Comparison of ENCODE assay signal across 14 cellular contexts in genomic region chrX:115345654-115346014, GRCh38. TPM values are rescaled to one million over a fixed set of nuclear protein-coding genes. Genes with fewer than 3 reads are reported as not detected.
A peak's percentile ranks its signal among the peaks of the same experiment; 100 is the strongest.
DNase-seq lines count a peak whose midpoint lies in the region; ATAC-seq and TF ChIP-seq lines count a peak whose summit lies in the region.
"Had no signal": no experiment of that assay in that cellular context is flagged by ENCODE, and none has a peak within 500 bp of the region (broad histone marks: within the 10 kb centered on the region; RNA-seq: fewer than 3 reads in every experiment).

No MANE protein-coding gene starts in this region.

- peaks cover 20% of the 10 kb centered on the region for H3K4me1 Mint-ChIP-seq in progenitor cell of endocrine pancreas (ENCODE audit: low read depth)
- peaks cover 0 to 3% of the 10 kb centered on the region in 2 donors for H3K4me1 Mint-ChIP-seq in natural killer cell treated with Interleukin-12 subunit alpha and Interleukin-12 subunit beta and Interleukin-15 and Interleukin-18, amount 100 ng/mL, for 72 hours (ENCODE audit: low read depth in 2 of 2)
- H3K4me1 Mint-ChIP-seq: memory B cell had no signal

- H3K27ac ChIP-seq in heart right ventricle (peak overlapping the region in 8 of 10 donors; percentile 50 to 80 (median 66)), right atrium auricular region (peak overlapping the region; percentile 23 to 72)

- H3K9me3 Mint-ChIP-seq in progenitor cell of endocrine pancreas (ENCODE audit: low read depth): peaks cover 9% of the 10 kb centered on the region
- H3K9me3 Mint-ChIP-seq in natural killer cell treated with Interleukin-12 subunit alpha and Interleukin-12 subunit beta and Interleukin-15 and Interleukin-18, amount 100 ng/mL, for 72 hours: no peaks in the 10 kb centered on the region
- H3K9me3 Mint-ChIP-seq: memory B cell had no signal

- H3K4me3 ChIP-seq in heart right ventricle (no peak overlapping the region), right atrium auricular region (no peak overlapping the region)
- H3K4me3 ChIP-seq: MG63 had no signal

- peak in 5 of 8 donors; percentile 14 to 55 (median 23) for ATAC-seq in heart right ventricle
- ATAC-seq in Right ventricle myocardium inferior: no peak
- ATAC-seq in natural killer cell treated with Interleukin-12 subunit alpha and Interleukin-12 subunit beta and Interleukin-15 and Interleukin-18, amount 100 ng/mL, for 72 hours: no peak

- H3K27me3 ChIP-seq in heart right ventricle (peaks cover 0 to 35% (median 0%) of the 10 kb centered on the region in 7 donors), right atrium auricular region (no peaks in the 10 kb centered on the region)
- H3K27me3 ChIP-seq: MG63 had no signal

- no peak overlapping the region for H3K4me3 Mint-ChIP-seq in progenitor cell of endocrine pancreas (ENCODE audit: low read depth)
- H3K4me3 Mint-ChIP-seq in natural killer cell treated with Interleukin-12 subunit alpha and Interleukin-12 subunit beta and Interleukin-15 and Interleukin-18, amount 100 ng/mL, for 72 hours: no peak overlapping the region
- H3K4me3 Mint-ChIP-seq: memory B cell had no signal

- intact Hi-C loops in heart right ventricle (cut with DNase I): no loop called here
- intact Hi-C loops in Right ventricle myocardium inferior (cut with DNase I): no loop called here

- DNase-seq in heart right ventricle (no peak), Right ventricle myocardium inferior (ENCODE audit: missing footprints) (no peak), right atrium auricular region (ENCODE audit: low spot score) (no peak), progenitor cell of endocrine pancreas (ENCODE audit: low spot score, unreplicated experiment) (no peak), middle frontal gyrus (ENCODE audit: extremely low spot score, low spot score) (no peak), anterior cingulate cortex (lab: John Stamatoyannopoulos, UW) (no peak)
- DNase-seq in stimulated activated CD4-positive, alpha-beta T cell treated with anti-CD3 and anti-CD28 coated beads, Interleukin-1b, Interleukin-23, amount 100 ng/mL, for 48 hours: no peak
- DNase-seq in natural killer cell treated with Interleukin-12 subunit alpha and Interleukin-12 subunit beta and Interleukin-15 and Interleukin-18, amount 100 ng/mL, for 72 hours (ENCODE audit: low spot score): no peak
- DNase-seq: activated CD4-positive, CD25-positive, alpha-beta regulatory T cell treated with anti-CD3 and anti-CD28 coated beads, Interleukin-2, amount 50 U/mL, for 72 hours; activated gamma-delta T cell; cortex of kidney had no signal

- no peak for TF ChIP-seq CTCF in heart right ventricle (IDR thresholded peaks at IDR 0.05)
- TF ChIP-seq CTCF in right atrium auricular region (IDR thresholded peaks at IDR 0.05): no peak
- TF ChIP-seq CTCF in progenitor cell of endocrine pancreas (IDR thresholded peaks at IDR 0.05; ENCODE audit: unreplicated experiment): no peak

- WGBS in heart right ventricle, 2 donors: 18 to 31% methylated on average over 3 of the region's 3 CpGs

- H3K4me1 ChIP-seq in heart right ventricle: peaks cover 0 to 19% (median 8%) of the 10 kb centered on the region in 9 donors
- H3K4me1 ChIP-seq in right atrium auricular region: peaks cover 0 to 16% of the 10 kb centered on the region in 2 donors

- no peaks in the 10 kb centered on the region for H3K27me3 Mint-ChIP-seq in progenitor cell of endocrine pancreas
- H3K27me3 Mint-ChIP-seq in natural killer cell treated with Interleukin-12 subunit alpha and Interleukin-12 subunit beta and Interleukin-15 and Interleukin-18, amount 100 ng/mL, for 72 hours: peaks cover 0 to 10% of the 10 kb centered on the region in 2 donors
- H3K27me3 Mint-ChIP-seq: memory B cell had no signal

- H3K9me3 ChIP-seq in heart right ventricle (no peaks in the 10 kb centered on the region), right atrium auricular region (no peaks in the 10 kb centered on the region)
- H3K9me3 ChIP-seq: MG63 had no signal

- peak overlapping the region; percentile 88 for H3K27ac Mint-ChIP-seq in progenitor cell of endocrine pancreas
- H3K27ac Mint-ChIP-seq in natural killer cell treated with Interleukin-12 subunit alpha and Interleukin-12 subunit beta and Interleukin-15 and Interleukin-18, amount 100 ng/mL, for 72 hours: no peak overlapping the region
- H3K27ac Mint-ChIP-seq: memory B cell had no signal

- peaks cover 6% of the 10 kb centered on the region for H3K36me3 Mint-ChIP-seq in progenitor cell of endocrine pancreas (ENCODE audit: insufficient read depth)
- H3K36me3 Mint-ChIP-seq in natural killer cell treated with Interleukin-12 subunit alpha and Interleukin-12 subunit beta and Interleukin-15 and Interleukin-18, amount 100 ng/mL, for 72 hours: no peaks in the 10 kb centered on the region
- H3K36me3 Mint-ChIP-seq: memory B cell had no signal

- H3K36me3 ChIP-seq in heart right ventricle: no peaks in the 10 kb centered on the region
- no peaks in the 10 kb centered on the region for H3K36me3 ChIP-seq in right atrium auricular region
- H3K36me3 ChIP-seq: MG63 had no signal

RNA-seq across cellular contexts. Expression of gene LUZP4, which starts 56.1 kb away (rescaled TPM):
- not detected for total RNA-seq in heart right ventricle
- polyA plus RNA-seq in heart right ventricle: not detected
- not detected for total RNA-seq in Right ventricle myocardium inferior
- not detected for total RNA-seq in right atrium auricular region
- total RNA-seq in progenitor cell of endocrine pancreas: not detected in 2 replicates
- not detected for total RNA-seq in natural killer cell treated with Interleukin-12 subunit alpha and Interleukin-12 subunit beta and Interleukin-15 and Interleukin-18, amount 100 ng/mL, for 72 hours
- total RNA-seq: glomerular endothelial cell had no signal

Comparison
In these comparisons a context has a peak if more than half of its experiments do, and no peak if none do; other contexts are left out.
1. ATAC-seq: peak in heart right ventricle (5 of 8); none in Right ventricle myocardium inferior (single experiment) and natural killer cell treated with Interleukin-12 subunit alpha and Interleukin-12 subunit beta and Interleukin-15 and Interleukin-18, amount 100 ng/mL, for 72 hours (0 of 2).